Comparison of ENCODE assay signal across 8 cellular contexts in genomic region chr2:201642086-201642578, GRCh38. TPM values are rescaled to one million over a fixed set of nuclear protein-coding genes. Genes with fewer than 3 reads are reported as not detected.
DNase-seq lines count a peak whose midpoint lies in the region; ATAC-seq, FAIRE-seq and TF ChIP-seq lines count a peak whose summit lies in the region.

No MANE protein-coding gene starts in this region.

- H3K9me3 ChIP-seq in CD8-positive, alpha-beta T cell (ENCODE audit: low read length) = no peaks in the 10 kb centered on the region
- H3K9me3 ChIP-seq in SU-DHL-6 (ENCODE audit: insufficient read depth, low read length) = no peaks in the 10 kb centered on the region
- H3K9me3 ChIP-seq in pancreas = no peaks in the 10 kb centered on the region

- peak overlapping the region; percentile 90 for H3K4me3 Mint-ChIP-seq in CD8-positive, alpha-beta T cell

- no peaks in the 10 kb centered on the region for H4K20me1 ChIP-seq in SU-DHL-6 (ENCODE audit: low read depth, low read length)

- peaks cover 11% of the 10 kb centered on the region for H3K36me3 Mint-ChIP-seq in CD8-positive, alpha-beta T cell

- no peak for FAIRE-seq in pancreas (lab: Jason Lieb, UNC)

- H3F3A ChIP-seq in SU-DHL-6 (ENCODE audit: insufficient read depth) = peaks cover 3% of the 10 kb centered on the region; the same call in 1 of the 2 replicates

- peak overlapping the region; percentile 96 for H3K27ac Mint-ChIP-seq in CD8-positive, alpha-beta T cell

- no peaks in the 10 kb centered on the region for H3K4me1 ChIP-seq in CD8-positive, alpha-beta T cell (ENCODE audit: insufficient read depth, low read length)
- peaks cover 4 to 12% (median 4%) of the 10 kb centered on the region in 3 donors for H3K4me1 ChIP-seq in pancreas

- peaks cover 14% of the 10 kb centered on the region for H3K4me1 Mint-ChIP-seq in CD8-positive, alpha-beta T cell (ENCODE audit: low read depth)

- peak overlapping the region; percentile 78 for H3K4me2 ChIP-seq in SU-DHL-6 (ENCODE audit: low read depth, low read length, poor library complexity, severe bottlenecking)

- ATAC-seq in CD8-positive, alpha-beta T cell = peak; percentile 63
- ATAC-seq in GM21360 (IDR thresholded peaks at IDR 0.05; ENCODE audit: unreplicated experiment) (peak; percentile 31), HG03565 (IDR thresholded peaks at IDR 0.05; ENCODE audit: unreplicated experiment) (peak; percentile 11), pancreas (peak; percentile 34 to 59 (median 48))

- H3K9me3 Mint-ChIP-seq in CD8-positive, alpha-beta T cell = no peaks in the 10 kb centered on the region

- H3K27me3 ChIP-seq in CD8-positive, alpha-beta T cell (ENCODE audit: insufficient read depth, low read length) = no peaks in the 10 kb centered on the region
- H3K27me3 ChIP-seq in SU-DHL-6 (ENCODE audit: low read length) = no peaks in the 10 kb centered on the region
- H3K27me3 ChIP-seq in pancreas = no peaks in the 10 kb centered on the region

- no peaks in the 10 kb centered on the region for H3K36me3 ChIP-seq in CD8-positive, alpha-beta T cell (ENCODE audit: insufficient read depth, low read length)
- H3K36me3 ChIP-seq in SU-DHL-6 (ENCODE audit: low read length) (no peaks in the 10 kb centered on the region), pancreas (no peaks in the 10 kb centered on the region)

- H3K27ac ChIP-seq in CD8-positive, alpha-beta T cell (ENCODE audit: low read depth, low read length) = peak overlapping the region; percentile 99
- peak overlapping the region; percentile 35 for H3K27ac ChIP-seq in SU-DHL-6 (ENCODE audit: low read depth, low read length)
- peak overlapping the region; percentile 76 to 90 (median 83) for H3K27ac ChIP-seq in pancreas

- peak in 1 of 7 experiments; percentile 74 for DNase-seq in CD8-positive, alpha-beta T cell
- DNase-seq in fibroblast of peridontal ligament (ENCODE audit: extremely low read depth) = peak; percentile 73
- no peak for DNase-seq in pancreas
- DNase-seq in stimulated activated CD4-positive, alpha-beta T cell treated with anti-CD3 and anti-CD28 coated beads, Interleukin-4, amount 100 ng/mL, for 24 hours = no peak
- no peak for DNase-seq in HuH-7.5 (ENCODE audit: low spot score)

- H3K9me2 ChIP-seq in SU-DHL-6 (replicated peaks; ENCODE audit: insufficient read depth, low read length) = no peaks in the 10 kb centered on the region

- peak overlapping the region; percentile 73 for H3K9ac ChIP-seq in SU-DHL-6 (ENCODE audit: low read length)

- H3K27me3 Mint-ChIP-seq in CD8-positive, alpha-beta T cell (ENCODE audit: low read depth) = no peaks in the 10 kb centered on the region

- H3K79me2 ChIP-seq in SU-DHL-6 (ENCODE audit: insufficient read depth, low read length) = peaks cover 6% of the 10 kb centered on the region; the same call in 1 of the 2 replicates

- no peak for TF ChIP-seq CTCF in CD8-positive, alpha-beta T cell (IDR thresholded peaks at IDR 0.05)
- no peak for TF ChIP-seq CTCF in SU-DHL-6 (IDR thresholded peaks at IDR 0.05; ENCODE audit: insufficient read depth, low read length, poor library complexity, severe bottlenecking)
- TF ChIP-seq CTCF in pancreas (IDR thresholded peaks at IDR 0.05) = no peak

- H2AFZ ChIP-seq in SU-DHL-6 (ENCODE audit: low read depth, low read length, severe bottlenecking) = peak overlapping the region; percentile 96

- CTCF ChIA-PET in CD8-positive, alpha-beta T cell (lab: Charles Lee) = interaction anchor here (1.2 kb wide), 2 partner anchors 8 to 410 kb away, joined by 4 read pairs; no protein-coding TSS in a partner anchor

- WGBS in pancreas, 2 donors = 0 to 1% methylated on average over 16 of the region's 16 CpGs

- POLR2A ChIA-PET in CD8-positive, alpha-beta T cell (lab: Charles Lee) = interaction anchor here (1.0 to 2.4 kb wide), 7 partner anchors 8 to 752 kb away, joined by 3 to 21 read pairs (median 3); partner anchors contain the start of genes ALS2, NIF3L1, STRADB and TRAK2

- peak overlapping the region; percentile 98 for H3K4me3 ChIP-seq in CD8-positive, alpha-beta T cell (ENCODE audit: low read depth, low read length)
- H3K4me3 ChIP-seq in SU-DHL-6 (ENCODE audit: insufficient read depth, low read length, poor library complexity, severe bottlenecking) = peak overlapping the region; percentile 77
- H3K4me3 ChIP-seq in pancreas = peak overlapping the region; percentile 57 to 92 (median 84)

- intact Hi-C loops in CD8-positive, alpha-beta T cell (cut with DNase I, micrococcal nuclease) = loop anchor here (1.0 to 10.0 kb wide), 15 partner anchors 139 to 1595 kb away; partner anchors contain the start of genes FZD7 (in 2 of the 2), NIF3L1 (in 2 of the 2), PPIL3 (in 2 of the 2) and STRADB (in 2 of the 2)
- intact Hi-C loops in pancreas (cut with DNase I) = no loop called here

RNA-seq across cellular contexts. Expression of gene TMEM237, which starts 1.2 kb away (rescaled TPM):
- 10 to 100 TPM in 1 of 2 experiments, 1 to 10 TPM in 1; 9.0 to 11.4 TPM for total RNA-seq in CD8-positive, alpha-beta T cell
- 1 to 10 TPM; 3.0 to 9.6 (median 4.7) TPM for total RNA-seq in pancreas
- polyA plus RNA-seq in pancreas = 1 to 10 TPM; 4.3 to 5.5 TPM

RNA-seq across cellular contexts. Expression of gene MPP4, which starts 56.3 kb away (rescaled TPM):
- total RNA-seq in CD8-positive, alpha-beta T cell = not detected
- total RNA-seq in pancreas = under 1 TPM in 2 of 6 donors, not detected in 4; 0.06 to 0.19 TPM
- polyA plus RNA-seq in pancreas = under 1 TPM in 1 of 2 donors, not detected in 1; 0.09 TPM

Comparison
In these comparisons a context has a peak if more than half of its experiments do, and no peak if none do; other contexts are left out.
1. ATAC-seq: peak in every context shown above with its lines; median percentile 63 in CD8-positive, alpha-beta T cell; 48 in pancreas; 31 in GM21360; 11 in HG03565.
2. H3K27ac ChIP-seq: peak in every context shown above with its lines; median percentile 99 in CD8-positive, alpha-beta T cell; 83 in pancreas; 35 in SU-DHL-6.
3. intact Hi-C loops: an anchor here in CD8-positive, alpha-beta T cell (1.0 to 10.0 kb wide); none called in pancreas.